Comparison of ENCODE assay signal across 8 cellular contexts in genomic region chr15:23303654-23304053, GRCh38. TPM values are rescaled to one million over a fixed set of nuclear protein-coding genes. Genes with fewer than 3 reads are reported as not detected.
DNase-seq lines count a peak whose midpoint lies in the region; TF ChIP-seq lines count a peak whose summit lies in the region.
"Not testable (repeated sequence)": the region's sequence is repeated elsewhere in the genome, so short reads cannot be mapped to it uniquely, and the experiment has no call there.

No MANE protein-coding gene starts in this region.

- not testable (repeated sequence) for H3K27me3 ChIP-seq in dorsolateral prefrontal cortex; neuron (ENCODE audit: insufficient read depth, low read length); suprapubic skin

- not testable (repeated sequence) for H3K36me3 ChIP-seq in neuron (ENCODE audit: insufficient read depth, low read length); suprapubic skin

- H3K4me3 ChIP-seq in dorsolateral prefrontal cortex (peak overlapping the region in 55 of 59 donors; percentile 21 to 72 (median 52)), iPS-11a (ENCODE audit: low read depth, low read length) (peak overlapping the region; percentile 27), neuron (ENCODE audit: low read length) (peak overlapping the region; percentile 54), suprapubic skin (peak overlapping the region; percentile 51)

- peak overlapping the region; percentile 74 for H3K27ac ChIP-seq in RWPE1
- peak overlapping the region in 3 of 59 donors; percentile 13 to 67 (median 31) for H3K27ac ChIP-seq in dorsolateral prefrontal cortex
- H3K27ac ChIP-seq in suprapubic skin = not testable (repeated sequence)

- TF ChIP-seq POLR2A in suprapubic skin (IDR thresholded peaks at IDR 0.05) = not testable (repeated sequence)

- not testable (repeated sequence) for TF ChIP-seq EP300 in suprapubic skin (IDR thresholded peaks at IDR 0.05)

- not testable (repeated sequence) for H3K9me3 Mint-ChIP-seq in activated T-helper 1 cell treated with anti-CD3 and anti-CD28 coated beads, Interleukin-12 subunit alpha, Interleukin-12 subunit beta, Interleukin-2, Interleukin-4 antibody, amounts not matched to agents 30 ng/mL and 10 ng/mL and 1 ng/mL, durations not matched to agents 14 hours and 24 hours and 36 hours

- intact Hi-C loops in activated T-helper 1 cell treated with anti-CD3 and anti-CD28 coated beads, Interleukin-12 subunit alpha, Interleukin-12 subunit beta, Interleukin-2, Interleukin-4 antibody, amounts not matched to agents 30 ng/mL and 10 ng/mL and 1 ng/mL, durations not matched to agents 14 hours and 24 hours and 36 hours (cut with micrococcal nuclease); dorsolateral prefrontal cortex (cut with DNase I): not testable (repeated sequence)

- H3K27ac Mint-ChIP-seq in activated T-helper 1 cell treated with anti-CD3 and anti-CD28 coated beads, Interleukin-12 subunit alpha, Interleukin-12 subunit beta, Interleukin-2, Interleukin-4 antibody, amounts not matched to agents 30 ng/mL and 10 ng/mL and 1 ng/mL, durations not matched to agents 14 hours and 24 hours and 36 hours = peak overlapping the region; percentile 85

- TF ChIP-seq CTCF in RWPE1 (conservative IDR thresholded peaks at IDR 0.05; ENCODE audit: low read depth); dorsolateral prefrontal cortex (IDR thresholded peaks at IDR 0.05 in 54 of 56, conservative IDR thresholded peaks at IDR 0.05 in 2 of 56; ENCODE audit: low read depth in 1 of 56, partially characterized antibody in 56 of 56); suprapubic skin (IDR thresholded peaks at IDR 0.05): not testable (repeated sequence)

- peak; percentile 65 for DNase-seq in D341Med (ENCODE audit: low spot score)
- DNase-seq in HCEC 1CT = peak; percentile 2
- DNase-seq in RWPE1 (ENCODE audit: low spot score) = not testable (repeated sequence)
- peak; percentile 52 for DNase-seq in activated T-helper 1 cell treated with anti-CD3 and anti-CD28 coated beads, Interleukin-12 subunit alpha, Interleukin-12 subunit beta, Interleukin-2, Interleukin-4 antibody, amounts not matched to agents 30 ng/mL and 10 ng/mL and 1 ng/mL, durations not matched to agents 14 hours and 24 hours and 36 hours (ENCODE audit: low spot score)
- DNase-seq in dorsolateral prefrontal cortex = peak in 1 of 10 donors; percentile 53
- DNase-seq in suprapubic skin (ENCODE audit: low spot score in 2 of 2) = peak in 1 of 2 donors; percentile 62

- H3K4me1 Mint-ChIP-seq in activated T-helper 1 cell treated with anti-CD3 and anti-CD28 coated beads, Interleukin-12 subunit alpha, Interleukin-12 subunit beta, Interleukin-2, Interleukin-4 antibody, amounts not matched to agents 30 ng/mL and 10 ng/mL and 1 ng/mL, durations not matched to agents 14 hours and 24 hours and 36 hours (ENCODE audit: low read depth) = peaks cover 23% of the 10 kb centered on the region

- not testable (repeated sequence) for H3K27me3 Mint-ChIP-seq in activated T-helper 1 cell treated with anti-CD3 and anti-CD28 coated beads, Interleukin-12 subunit alpha, Interleukin-12 subunit beta, Interleukin-2, Interleukin-4 antibody, amounts not matched to agents 30 ng/mL and 10 ng/mL and 1 ng/mL, durations not matched to agents 14 hours and 24 hours and 36 hours (ENCODE audit: insufficient read depth)

- H3K36me3 Mint-ChIP-seq in activated T-helper 1 cell treated with anti-CD3 and anti-CD28 coated beads, Interleukin-12 subunit alpha, Interleukin-12 subunit beta, Interleukin-2, Interleukin-4 antibody, amounts not matched to agents 30 ng/mL and 10 ng/mL and 1 ng/mL, durations not matched to agents 14 hours and 24 hours and 36 hours (ENCODE audit: low read depth) = not testable (repeated sequence)

- not testable (repeated sequence) for H2AFZ ChIP-seq in neuron (ENCODE audit: low read depth, low read length)

- H3K9me3 ChIP-seq in neuron (ENCODE audit: low read length); suprapubic skin: not testable (repeated sequence)

- H3K4me3 Mint-ChIP-seq in activated T-helper 1 cell treated with anti-CD3 and anti-CD28 coated beads, Interleukin-12 subunit alpha, Interleukin-12 subunit beta, Interleukin-2, Interleukin-4 antibody, amounts not matched to agents 30 ng/mL and 10 ng/mL and 1 ng/mL, durations not matched to agents 14 hours and 24 hours and 36 hours = peak overlapping the region; percentile 88

- POLR2A ChIA-PET in RWPE1 (lab: Yijun Ruan, JAX; ENCODE audit: low non-redundant PET) = not testable (repeated sequence)

- CTCF ChIA-PET in RWPE1 (lab: Yijun Ruan, JAX) = not testable (repeated sequence)

- H3K4me1 ChIP-seq in neuron (ENCODE audit: insufficient read depth, low read length) = not testable (repeated sequence)
- peaks cover 14% of the 10 kb centered on the region for H3K4me1 ChIP-seq in suprapubic skin

- WGBS in suprapubic skin = no CpG with 5 or more reads among the region's 55 CpGs

RNA-seq across cellular contexts. Expression of gene GOLGA6L26, which starts 30.3 kb away (rescaled TPM):
- total RNA-seq in activated T-helper 1 cell treated with anti-CD3 and anti-CD28 coated beads, Interleukin-12 subunit alpha, Interleukin-12 subunit beta, Interleukin-2, Interleukin-4 antibody, amounts not matched to agents 30 ng/mL and 10 ng/mL and 1 ng/mL, durations not matched to agents 14 hours and 24 hours and 36 hours = not detected in 2 replicates
- 1 to 10 TPM in 1 of 120 experiments, not detected in 119; 1.4 TPM for total RNA-seq in dorsolateral prefrontal cortex
- not detected for total RNA-seq in suprapubic skin

RNA-seq across cellular contexts. Expression of gene GOLGA8S, which starts 50.9 kb away (rescaled TPM):
- total RNA-seq in activated T-helper 1 cell treated with anti-CD3 and anti-CD28 coated beads, Interleukin-12 subunit alpha, Interleukin-12 subunit beta, Interleukin-2, Interleukin-4 antibody, amounts not matched to agents 30 ng/mL and 10 ng/mL and 1 ng/mL, durations not matched to agents 14 hours and 24 hours and 36 hours = 0.08 and 0.15 TPM in 2 replicates
- total RNA-seq in dorsolateral prefrontal cortex (1 to 10 TPM in 101 of 120 experiments, under 1 TPM in 19; 0.34 to 5.0 (median 1.6) TPM), suprapubic skin (not detected)
